1 cellular context compared by ENCODE assay signal in the genomic region with DNA sequence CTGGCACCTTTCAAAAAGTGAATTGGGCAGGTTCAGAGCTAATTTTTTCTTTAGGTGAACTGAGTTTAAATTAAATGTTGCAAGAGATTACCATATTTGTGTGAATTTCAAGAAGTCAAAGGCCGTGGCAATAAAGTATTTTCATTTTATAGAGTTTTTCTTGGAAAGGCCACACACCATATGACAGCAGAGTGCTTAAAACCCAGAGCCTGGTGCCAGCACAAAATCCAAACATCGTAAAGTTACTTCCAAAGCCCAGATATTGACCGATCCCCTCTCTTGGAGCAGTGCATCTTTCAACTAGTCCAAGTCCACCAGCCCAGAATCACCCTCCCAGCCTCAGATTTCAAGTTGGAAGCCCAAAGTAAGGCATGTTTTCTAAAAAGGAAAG.
TF ChIP-seq lines count a peak whose summit lies in the region.

No MANE protein-coding gene starts in this region.

TF ChIP-seq in endothelial cell of umbilical vein, 7 proteins besides CTCF, POLR2A, EP300 and RAD21:
- TF ChIP-seq JUN (IDR thresholded peaks at IDR 0.05; ENCODE audit: borderline replicate concordance, insufficient read depth, insufficient read length, low read depth) (no peak), MYC (IDR thresholded peaks at IDR 0.05; ENCODE audit: low read depth, low read length) (no peak), FOS (IDR thresholded peaks at IDR 0.05; ENCODE audit: borderline replicate concordance, insufficient read depth, low read length) (no peak), GATA2 (IDR thresholded peaks at IDR 0.05; ENCODE audit: insufficient read depth, insufficient read length, low read depth, low read length) (no peak), POLR2AphosphoS5 (IDR thresholded peaks at IDR 0.05; ENCODE audit: insufficient read depth, low read depth, low read length) (no peak), EZH2 (IDR thresholded peaks at IDR 0.05; ENCODE audit: borderline replicate concordance, low read depth, low read length, severe bottlenecking) (no peak)
- TF ChIP-seq, protein P1, sequence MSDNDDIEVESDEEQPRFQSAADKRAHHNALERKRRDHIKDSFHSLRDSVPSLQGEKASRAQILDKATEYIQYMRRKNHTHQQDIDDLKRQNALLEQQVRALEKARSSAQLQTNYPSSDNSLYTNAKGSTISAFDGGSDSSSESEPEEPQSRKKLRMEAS (IDR thresholded peaks at IDR 0.05; ENCODE audit: insufficient read depth, insufficient read length): no peak
